Comparison of ENCODE assay signal across 2 cellular contexts in genomic region chr11:3205261-3206127, GRCh38.
TF ChIP-seq lines count a peak whose summit lies in the region.

No MANE protein-coding gene starts in this region.

TF ChIP-seq in SK-N-SH, 30 proteins besides CTCF, POLR2A, EP300 and RAD21 (continued from another document):
- no peak for TF ChIP-seq USF1 (IDR thresholded peaks at IDR 0.05; ENCODE audit: borderline replicate concordance, low read depth)
- TF ChIP-seq FOXJ3 (CRISPR knock-in tag; IDR thresholded peaks at IDR 0.05) = no peak
- no peak for TF ChIP-seq SIN3A (IDR thresholded peaks at IDR 0.05; ENCODE audit: borderline replicate concordance, low read depth, low read length)
- no peak for TF ChIP-seq FOXM1 (IDR thresholded peaks at IDR 0.05; ENCODE audit: low read depth)
- TF ChIP-seq NFIC (IDR thresholded peaks at IDR 0.05; ENCODE audit: borderline replicate concordance) = no peak
- no peak for TF ChIP-seq MXI1 (IDR thresholded peaks at IDR 0.05; ENCODE audit: low read depth, low read length)

TF ChIP-seq in SK-N-SH treated with all-trans-retinoic acid at 6 μM for 48 hours, 23 proteins besides CTCF, POLR2A, EP300 and RAD21 (continued from another document):
- no peak for TF ChIP-seq ZNF70 (CRISPR knock-in tag; IDR thresholded peaks at IDR 0.05)
- TF ChIP-seq ZFP3 (CRISPR knock-in tag; IDR thresholded peaks at IDR 0.05) = no peak
- no peak for TF ChIP-seq OSR1 (CRISPR knock-in tag; IDR thresholded peaks at IDR 0.05)
- no peak for TF ChIP-seq ESRRG (CRISPR knock-in tag; IDR thresholded peaks at IDR 0.05)
